10 cellular contexts compared by ENCODE assay signal in the genomic region with DNA sequence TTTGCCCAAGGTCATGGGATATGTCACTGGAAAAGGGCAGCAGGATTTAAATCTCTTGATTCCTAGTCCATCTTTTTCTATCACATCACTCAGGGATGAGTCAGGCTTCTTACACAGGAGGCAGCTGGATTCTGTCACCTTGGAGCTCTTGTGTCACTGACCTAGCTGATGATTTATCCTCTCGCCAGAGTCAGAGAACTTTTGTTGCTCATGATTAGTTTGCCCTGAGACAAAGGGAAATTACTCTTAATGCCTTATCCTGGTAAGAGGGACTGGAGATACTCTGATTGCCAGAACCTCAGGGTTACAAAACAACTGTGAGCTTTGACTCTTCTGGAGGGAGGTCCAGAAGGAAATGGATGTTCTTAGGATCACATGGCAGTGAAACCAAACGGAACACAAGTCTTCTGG. TPM values are rescaled to one million over a fixed set of nuclear protein-coding genes. Genes with fewer than 3 reads are reported as not detected.
DNase-seq lines count a peak whose midpoint lies in the region; ATAC-seq, FAIRE-seq and TF ChIP-seq lines count a peak whose summit lies in the region.
"Had no signal": no experiment of that assay in that cellular context is flagged by ENCODE, and none has a peak within 500 bp of the region (broad histone marks: within the 10 kb centered on the region; RNA-seq: fewer than 3 reads in every experiment).

No MANE protein-coding gene starts in this region.

- no peak overlapping the region for H4K5ac ChIP-seq in H9 (ENCODE audit: insufficient read length, low read depth, low read length)

- no peaks in the 10 kb centered on the region for H3K79me1 ChIP-seq in H9 (ENCODE audit: insufficient read depth, low read depth, low read length, poor library complexity, severe bottlenecking)

- H3K79me2 ChIP-seq in H9 (ENCODE audit: insufficient read depth, low read length) = no peaks in the 10 kb centered on the region

- no peak overlapping the region for H2BK120ac ChIP-seq in H9 (ENCODE audit: low read depth, low read length, poor library complexity, severe bottlenecking)

- H3K27ac ChIP-seq in H9 (ENCODE audit: insufficient read length, low read depth, low read length) = no peak overlapping the region
- H3K27ac ChIP-seq in WERI-Rb-1 = peak overlapping the region; percentile 2; the same call in 1 of the 2 replicates
- H3K27ac ChIP-seq in small intestine (ENCODE audit: low read depth in 1 of 2, low read length in 1 of 2) = peak overlapping the region; percentile 33 to 68
- H3K27ac ChIP-seq: neutrophil had no signal

- H3K4me1 Mint-ChIP-seq in H9 = peaks cover 2 to 4% of the 10 kb centered on the region in 2 experiments; a peak in 3 of 4 replicates

- no peak overlapping the region for H3T11ph ChIP-seq in H9 (ENCODE audit: low read length)

- H3K4me1 ChIP-seq in H9 (ENCODE audit: insufficient read depth, low read length) (no peaks in the 10 kb centered on the region), small intestine (ENCODE audit: control insufficient read depth in 2 of 2, insufficient read depth in 1 of 2, low read depth in 1 of 2, low read length in 1 of 2) (peaks cover 2% of the 10 kb centered on the region in 2 donors)

- H3K4ac ChIP-seq in H9 (ENCODE audit: low read depth, low read length) = no peak overlapping the region

- no peak overlapping the region for H3K14ac ChIP-seq in H9 (ENCODE audit: insufficient read depth, low read length)

- peaks cover 16% of the 10 kb centered on the region for H3K36me3 ChIP-seq in WERI-Rb-1
- peaks cover 0 to 2% of the 10 kb centered on the region in 2 donors for H3K36me3 ChIP-seq in small intestine (ENCODE audit: control insufficient read depth in 2 of 2, insufficient read depth in 2 of 2, low read length in 2 of 2)

- no peaks in the 10 kb centered on the region for H3K9me3 Mint-ChIP-seq in H9
- H3K9me3 Mint-ChIP-seq: stimulated activated naive CD8-positive, alpha-beta T cell treated with anti-CD3 and anti-CD28 coated beads, Interleukin-15, Interleukin-2, amounts not matched to agents 100 ng/mL and 50 ng/mL, for 24 hours had no signal

- H3K27ac Mint-ChIP-seq in H9 = peak overlapping the region; percentile 4 to 53 (median 44); a peak in 3 of 7 replicates

- H3K9ac ChIP-seq in H9 (ENCODE audit: extremely low read depth, insufficient read length, low read length) = no peak overlapping the region

- no peak overlapping the region for H2AK5ac ChIP-seq in H9 (ENCODE audit: insufficient read length, low read length)

- no peak overlapping the region for H2BK5ac ChIP-seq in H9 (ENCODE audit: insufficient read length, low read length)

- peaks cover 3 to 22% (median 7%) of the 10 kb centered on the region in 3 experiments; a peak in 6 of 7 replicates for H3K36me3 Mint-ChIP-seq in H9 (ENCODE audit: insufficient read depth in 1 of 3, low read depth in 3 of 3)

- H3K56ac ChIP-seq in H9 (ENCODE audit: insufficient read length, low read depth, low read length) = no peak overlapping the region

- H2BK15ac ChIP-seq in H9 (ENCODE audit: low read depth, low read length) = no peak overlapping the region

- no peak overlapping the region for H3K18ac ChIP-seq in H9 (ENCODE audit: insufficient read length, low read depth, low read length)

- H3K23ac ChIP-seq in H9 (ENCODE audit: insufficient read length, low read depth, low read length) = no peak overlapping the region

- H2BK20ac ChIP-seq in H9 (ENCODE audit: low read depth, low read length, poor library complexity, severe bottlenecking) = no peak overlapping the region

- intact Hi-C loops in left cardiac atrium (cut with DNase I) = no loop called here

- no peak for FAIRE-seq in small intestine (lab: Jason Lieb, UNC)

- H3K23me2 ChIP-seq in H9 (ENCODE audit: insufficient read length, low read depth, low read length, poor library complexity, severe bottlenecking) = no peaks in the 10 kb centered on the region

- no peak overlapping the region for H4K8ac ChIP-seq in H9 (replicated peaks; ENCODE audit: insufficient read length, low read depth, low read length)

- ATAC-seq in left cardiac atrium = peak; percentile 16 to 82

- no peak overlapping the region for H3K4me2 ChIP-seq in H9 (ENCODE audit: insufficient read depth, insufficient read length, low read length)

- TF ChIP-seq CTCF in H9 (conservative IDR thresholded peaks at IDR 0.05) (no peak), WERI-Rb-1 (IDR thresholded peaks at IDR 0.05; ENCODE audit: low read depth, low read length) (no peak)

- no peak overlapping the region for H2BK12ac ChIP-seq in H9 (ENCODE audit: insufficient read length, low read depth, low read length)

- DNase-seq in H9 (no peak), WERI-Rb-1 (peak; percentile 23), left cardiac atrium (peak; percentile 38), small intestine (peak; percentile 64), NCI-H2107 treated with DMSO at 0.1 percent for 48 hours (lab: John Stamatoyannopoulos, UW; ENCODE audit: unreplicated experiment) (no peak), NCI-H345 treated with DMSO at 0.1 percent for 48 hours (lab: John Stamatoyannopoulos, UW; ENCODE audit: unreplicated experiment) (no peak), HuH-7.5 (ENCODE audit: low spot score) (no peak)
- no peak for DNase-seq in effector CD4-positive, alpha-beta T cell

- H3K27me3 Mint-ChIP-seq in H9 (ENCODE audit: low read depth) = no peaks in the 10 kb centered on the region; the same call in 1 of the 2 replicates
- H3K27me3 Mint-ChIP-seq: stimulated activated naive CD8-positive, alpha-beta T cell treated with anti-CD3 and anti-CD28 coated beads, Interleukin-15, Interleukin-2, amounts not matched to agents 100 ng/mL and 50 ng/mL, for 24 hours had no signal

- H3K27me3 ChIP-seq in H9 (ENCODE audit: insufficient read depth, low read length) (no peaks in the 10 kb centered on the region), WERI-Rb-1 (ENCODE audit: insufficient read depth, low read depth, severe bottlenecking) (no peaks in the 10 kb centered on the region), small intestine (ENCODE audit: control insufficient read depth in 2 of 2, insufficient read depth in 2 of 2, low read length in 2 of 2) (no peaks in the 10 kb centered on the region)
- H3K27me3 ChIP-seq: neutrophil had no signal

- H3K9me3 ChIP-seq in H9 (ENCODE audit: control insufficient read depth, low read depth, low read length) = no peaks in the 10 kb centered on the region
- no peaks in the 10 kb centered on the region for H3K9me3 ChIP-seq in WERI-Rb-1 (ENCODE audit: severe bottlenecking)
- H3K9me3 ChIP-seq in small intestine (ENCODE audit: control insufficient read depth, low read depth) = no peaks in the 10 kb centered on the region
- H3K9me3 ChIP-seq: neutrophil had no signal

- H2AFZ ChIP-seq in H9 (ENCODE audit: low read length) = no peak overlapping the region

- no peak overlapping the region for H3K4me3 ChIP-seq in WERI-Rb-1 (ENCODE audit: low read depth, low read length)
- no peak overlapping the region for H3K4me3 ChIP-seq in small intestine (ENCODE audit: low read depth in 1 of 2, low read length in 2 of 2)

- H4K91ac ChIP-seq in H9 (ENCODE audit: insufficient read length, low read depth, low read length) = no peak overlapping the region

- H3K4me3 Mint-ChIP-seq in H9 = no peak overlapping the region
- H3K4me3 Mint-ChIP-seq: stimulated activated naive CD8-positive, alpha-beta T cell treated with anti-CD3 and anti-CD28 coated beads, Interleukin-15, Interleukin-2, amounts not matched to agents 100 ng/mL and 50 ng/mL, for 24 hours had no signal

- H4K20me1 ChIP-seq in H9 (ENCODE audit: control insufficient read depth, insufficient read depth, insufficient read length) = no peaks in the 10 kb centered on the region

- WGBS in H9 (ENCODE audit: extremely low coverage, insufficient read length, low lambda C conversion rate) = no CpG with 5 or more reads among the region's 2 CpGs
- WGBS in small intestine, 3 donors = 45 to 55% (median 48%) methylated on average over 2 of the region's 2 CpGs

RNA-seq across cellular contexts. Expression of gene COA4, which starts 10.1 kb away (rescaled TPM):
- total RNA-seq in H9 (2021) (115 and 116 TPM in 2 replicates), left cardiac atrium (10 to 100 TPM; 60.3 to 65.3 TPM)
- 100 to 1,000 TPM; 115 to 131 (median 123) TPM for polyA plus RNA-seq in small intestine

RNA-seq across cellular contexts. Expression of gene PAAF1, which starts 10.2 kb away (rescaled TPM):
- total RNA-seq in H9 (2021) (22.5 and 24.3 TPM in 2 replicates), left cardiac atrium (10 to 100 TPM; 15.4 to 19.9 TPM)
- polyA plus RNA-seq in small intestine = 10 to 100 TPM in 2 of 3 donors, 1 to 10 TPM in 1; 9.2 to 14.1 (median 13.2) TPM

Comparison
In these comparisons a context has a peak if more than half of its experiments do, and no peak if none do; other contexts are left out.
1. DNase-seq: peak in WERI-Rb-1 (single experiment), left cardiac atrium (single experiment) and small intestine (single experiment); none in H9 (single experiment), effector CD4-positive, alpha-beta T cell (single experiment), NCI-H2107 treated with DMSO at 0.1 percent for 48 hours (single experiment), NCI-H345 treated with DMSO at 0.1 percent for 48 hours (single experiment) and HuH-7.5 (single experiment).